In genomic region chr1:85628791-85629531, GRCh38 we compare ENCODE assay signal across 9 cellular contexts. TPM values are rescaled to one million over a fixed set of nuclear protein-coding genes. Genes with fewer than 3 reads are reported as not detected.
DNase-seq lines count a peak whose midpoint lies in the region; ATAC-seq and TF ChIP-seq lines count a peak whose summit lies in the region.
"Had no signal": no experiment of that assay in that cellular context is flagged by ENCODE, and none has a peak within 500 bp of the region (broad histone marks: within the 10 kb centered on the region; RNA-seq: fewer than 3 reads in every experiment).

No MANE protein-coding gene starts in this region.

- H3K9me3 ChIP-seq in SJCRH30 (replicated peaks) = no peaks in the 10 kb centered on the region
- H3K9me3 ChIP-seq in fibroblast of lung (ENCODE audit: control insufficient read depth, insufficient read depth, low read depth, low read length) = no peaks in the 10 kb centered on the region

- no peaks in the 10 kb centered on the region for H3K36me3 ChIP-seq in SJCRH30
- no peaks in the 10 kb centered on the region for H3K36me3 ChIP-seq in fibroblast of lung (ENCODE audit: control insufficient read depth, insufficient read depth, low read length)

- H3K9ac ChIP-seq in fibroblast of lung (ENCODE audit: insufficient read depth, low read length) = peak overlapping the region; percentile 21

- DNase-seq in ELF-1 (ENCODE audit: low read depth, low spot score) (peak; percentile 55), SJCRH30 (peak; percentile 84 to 85), fibroblast of lung (ENCODE audit: low read depth in 2 of 2) (peak; percentile 91 to 92), non-pigmented ciliary epithelial cell (ENCODE audit: low read depth) (peak; percentile 71), UCSD-AML1 (lab: John Stamatoyannopoulos, UW; ENCODE audit: unreplicated experiment) (no peak)
- DNase-seq in activated T-cell treated with anti-CD3 and anti-CD28 coated beads, Interleukin-2, amount 50 U/mL, for 24 hours = no peak
- DNase-seq in activated naive CD4-positive, alpha-beta T cell treated with anti-CD3 and anti-CD28 coated beads, Interleukin-2, amount 50 U/mL, for 16 hours = no peak

- peak overlapping the region; percentile 41 for H3K4me2 ChIP-seq in fibroblast of lung (ENCODE audit: extremely low read depth, insufficient read depth, low read length)

- no peak for ATAC-seq in HG02970 (IDR thresholded peaks at IDR 0.05; ENCODE audit: low FRiP score, unreplicated experiment)

- peaks cover 68% of the 10 kb centered on the region for H3K36me3 Mint-ChIP-seq in activated T-cell treated with anti-CD3 and anti-CD28 coated beads, Interleukin-2, amount 50 U/mL, for 24 hours (ENCODE audit: low read depth)

- no peaks in the 10 kb centered on the region for H3K79me2 ChIP-seq in fibroblast of lung (ENCODE audit: control insufficient read depth, insufficient read depth, low read length)

- H3K4me1 Mint-ChIP-seq in activated T-cell treated with anti-CD3 and anti-CD28 coated beads, Interleukin-2, amount 50 U/mL, for 24 hours (ENCODE audit: low read depth) = no peaks in the 10 kb centered on the region

- no peak overlapping the region for H3K4me3 Mint-ChIP-seq in activated T-cell treated with anti-CD3 and anti-CD28 coated beads, Interleukin-2, amount 50 U/mL, for 24 hours
- H3K4me3 Mint-ChIP-seq: T-helper 1 cell treated with Interleukin-12 subunit alpha and Interleukin-12 subunit beta and Interleukin-4 antibody, amounts not matched to agents 30 μg/mL and 1 μg/mL, for 36 hours had no signal

- H3K4me1 ChIP-seq in SJCRH30 (peaks cover 17% of the 10 kb centered on the region), fibroblast of lung (ENCODE audit: control insufficient read depth, extremely low read depth, insufficient read depth, low read length) (peaks cover 8% of the 10 kb centered on the region)

- H3K4me3 ChIP-seq in SJCRH30 (peak overlapping the region; percentile 22), fibroblast of lung (replicated peaks in 1 of 4; ENCODE audit: control extremely low read depth in 1 of 4, insufficient read depth in 1 of 4, low read depth in 3 of 4, low read length in 4 of 4) (no peak overlapping the region)

- H3K27ac Mint-ChIP-seq in activated T-cell treated with anti-CD3 and anti-CD28 coated beads, Interleukin-2, amount 50 U/mL, for 24 hours = no peak overlapping the region
- H3K27ac Mint-ChIP-seq: T-helper 1 cell treated with Interleukin-12 subunit alpha and Interleukin-12 subunit beta and Interleukin-4 antibody, amounts not matched to agents 30 μg/mL and 1 μg/mL, for 36 hours had no signal

- peaks cover 14% of the 10 kb centered on the region for H3K9me3 Mint-ChIP-seq in activated T-cell treated with anti-CD3 and anti-CD28 coated beads, Interleukin-2, amount 50 U/mL, for 24 hours

- no peak for TF ChIP-seq CTCF in fibroblast of lung (conservative IDR thresholded peaks at IDR 0.05 in 1 of 2, IDR thresholded peaks at IDR 0.05 in 1 of 2; ENCODE audit: low read depth in 1 of 2, low read length in 2 of 2)

- H3K27me3 ChIP-seq in SJCRH30 (no peaks in the 10 kb centered on the region), fibroblast of lung (ENCODE audit: control insufficient read depth, insufficient read depth, low read length) (no peaks in the 10 kb centered on the region)

- H4K20me1 ChIP-seq in fibroblast of lung (ENCODE audit: control insufficient read depth, extremely low read depth, insufficient read depth, low read length) = no peaks in the 10 kb centered on the region

- peak overlapping the region; percentile 40 for H3K27ac ChIP-seq in SJCRH30
- peak overlapping the region; percentile 56 for H3K27ac ChIP-seq in fibroblast of lung (ENCODE audit: insufficient read depth, low read length)

- H3K27me3 Mint-ChIP-seq in activated T-cell treated with anti-CD3 and anti-CD28 coated beads, Interleukin-2, amount 50 U/mL, for 24 hours = no peaks in the 10 kb centered on the region

- no peak overlapping the region for H2AFZ ChIP-seq in fibroblast of lung (ENCODE audit: low read length)

RNA-seq across cellular contexts. Expression of gene CCN1, which starts 48.4 kb away (rescaled TPM):
- 7.6 and 8.1 TPM in 2 replicates for total RNA-seq in SJCRH30 (2014; rRNA removed; shearing (Covaris generic))
- total RNA-seq in fibroblast of lung = 48.5 and 146 TPM in 2 replicates
- 531 and 635 TPM in 2 replicates for polyA plus RNA-seq in fibroblast of lung
- 570 and 726 TPM in 2 replicates for polyA plus RNA-seq in fibroblast of lung (2012)
- 406 and 477 TPM in 2 replicates for polyA minus RNA-seq in fibroblast of lung (ENCODE audit: low replicate concordance)

Comparison
In these comparisons a context has a peak if more than half of its experiments do, and no peak if none do; other contexts are left out.
1. DNase-seq: peak in ELF-1 (single experiment), SJCRH30 (2 of 2), fibroblast of lung (2 of 2) and non-pigmented ciliary epithelial cell (single experiment); none in activated T-cell treated with anti-CD3 and anti-CD28 coated beads, Interleukin-2, amount 50 U/mL, for 24 hours (single experiment), activated naive CD4-positive, alpha-beta T cell treated with anti-CD3 and anti-CD28 coated beads, Interleukin-2, amount 50 U/mL, for 16 hours (single experiment) and UCSD-AML1 (single experiment).